1 cellular context compared by ENCODE assay signal in genomic region chr20:48921168-48921882, GRCh38.
TF ChIP-seq lines count a peak whose summit lies in the region.

Gene ARFGEF2 (plus strand): TSS chr20:48921711. CDS start chr20:48921890, 179 bp downstream.

TF ChIP-seq in GM12878, 131 proteins besides CTCF, POLR2A, EP300 and RAD21 (continued from another document and continues in another):
- peak; percentile 45 for TF ChIP-seq ZNF687 (IDR thresholded peaks at IDR 0.05)
- no peak for TF ChIP-seq ZNF592 (IDR thresholded peaks at IDR 0.05)
- TF ChIP-seq USF1 (IDR thresholded peaks at IDR 0.05; ENCODE audit: borderline replicate concordance, extremely low read length, insufficient read depth, low read depth, low read length) = peak; percentile 99
- TF ChIP-seq ZNF622 (IDR thresholded peaks at IDR 0.05) = peak; percentile 17; the same call in 1 of the 2 replicates
- TF ChIP-seq E4F1 (IDR thresholded peaks at IDR 0.05; ENCODE audit: borderline replicate concordance, partially characterized antibody) = peak; percentile 71
- no peak for TF ChIP-seq ZNF24 (IDR thresholded peaks at IDR 0.05)
- TF ChIP-seq NBN (IDR thresholded peaks at IDR 0.05) = peak; percentile 100
- TF ChIP-seq EGR1 (IDR thresholded peaks at IDR 0.05; ENCODE audit: borderline replicate concordance in 1 of 2, low read depth in 2 of 2, low read length in 2 of 2) = peak; percentile 69 to 75; a peak in 2 of 3 replicates
- TF ChIP-seq SMAD5 (IDR thresholded peaks at IDR 0.05; ENCODE audit: low read depth) = peak; percentile 56; the same call in 1 of the 2 replicates
- no peak for TF ChIP-seq SUZ12 (IDR thresholded peaks at IDR 0.05; ENCODE audit: unreplicated experiment)
- peak; percentile 92 for TF ChIP-seq GATAD2B (conservative IDR thresholded peaks at IDR 0.05; ENCODE audit: low read depth)
- TF ChIP-seq FOXK2 (IDR thresholded peaks at IDR 0.05) = peak; percentile 62
- TF ChIP-seq NKRF (conservative IDR thresholded peaks at IDR 0.05) = peak; percentile 96
- 0 out of 2 replicates have a peak, but pooled peaks have one; percentile 71 for TF ChIP-seq RCOR1 (conservative IDR thresholded peaks at IDR 0.05; ENCODE audit: low read depth, low read length)
- TF ChIP-seq ZBTB4 (CRISPR knock-in tag; IDR thresholded peaks at IDR 0.05) = peak; percentile 93
- TF ChIP-seq ATF3 (IDR thresholded peaks at IDR 0.05; ENCODE audit: borderline replicate concordance, extremely low read depth, low read depth, low read length) = peak; percentile 91; the same call in 1 of the 2 replicates
- TF ChIP-seq RB1 (IDR thresholded peaks at IDR 0.05; ENCODE audit: borderline replicate concordance) = no peak; the same call in none of the 2 replicates
- TF ChIP-seq MAX (IDR thresholded peaks at IDR 0.05; ENCODE audit: low read depth, low read length) = peak; percentile 97
- peak; percentile 94 for TF ChIP-seq SMAD1 (IDR thresholded peaks at IDR 0.05; ENCODE audit: low read depth, partially characterized antibody)
- TF ChIP-seq ATF2 (IDR thresholded peaks at IDR 0.05; ENCODE audit: low read length) = no peak
- TF ChIP-seq ZNF217 (IDR thresholded peaks at IDR 0.05) = no peak
- TF ChIP-seq EED (IDR thresholded peaks at IDR 0.05; ENCODE audit: low read depth) = 0 out of 2 replicates have a peak, but pooled peaks have one; percentile 40
- peak; percentile 51; the same call in 1 of the 2 replicates for TF ChIP-seq BMI1 (IDR thresholded peaks at IDR 0.05; ENCODE audit: borderline replicate concordance)
- peak; percentile 95 for TF ChIP-seq LARP7 (IDR thresholded peaks at IDR 0.05)
- no peak for TF ChIP-seq SUPT20H (IDR thresholded peaks at IDR 0.05; ENCODE audit: borderline replicate concordance, control insufficient read depth, low read depth, low read length)
- TF ChIP-seq CHD2 (IDR thresholded peaks at IDR 0.05; ENCODE audit: borderline replicate concordance, low read depth, low read length) = peak; percentile 57; the same call in 1 of the 2 replicates
- TF ChIP-seq NFIC (IDR thresholded peaks at IDR 0.05; ENCODE audit: low read depth, low read length) = no peak
- TF ChIP-seq SIN3A (IDR thresholded peaks at IDR 0.05; ENCODE audit: low read depth, low read length) = peak; percentile 91
- TF ChIP-seq YBX1 (IDR thresholded peaks at IDR 0.05) = peak; percentile 93; the same call in 1 of the 2 replicates
- peak; percentile 65 for TF ChIP-seq ZBTB11 (CRISPR knock-in tag; IDR thresholded peaks at IDR 0.05)
- TF ChIP-seq POLR2AphosphoS5 (IDR thresholded peaks at IDR 0.05; ENCODE audit: low read length) = peak; percentile 49; the same call in 1 of the 2 replicates
- TF ChIP-seq NFXL1 (IDR thresholded peaks at IDR 0.05; ENCODE audit: borderline replicate concordance) = no peak
- TF ChIP-seq CREB1 (IDR thresholded peaks at IDR 0.05; ENCODE audit: low read depth) = peak; percentile 86
